Comparison of ENCODE assay signal across 27 cellular contexts in genomic region chr1:1321477-1321876, GRCh38. TPM values are rescaled to one million over a fixed set of nuclear protein-coding genes. Genes with fewer than 3 reads are reported as not detected.
A peak's percentile ranks its signal among the peaks of the same experiment; 100 is the strongest.
DNase-seq lines count a peak whose midpoint lies in the region; ATAC-seq and TF ChIP-seq lines count a peak whose summit lies in the region.
"Had no signal": no experiment of that assay in that cellular context is flagged by ENCODE, and none has a peak within 500 bp of the region (broad histone marks: within the 10 kb centered on the region; RNA-seq: fewer than 3 reads in every experiment).

No MANE protein-coding gene starts in this region.

- peaks cover 85% of the 10 kb centered on the region for H4K20me1 ChIP-seq in BLaER1
- H4K20me1 ChIP-seq in DND-41 (ENCODE audit: insufficient read depth, low read length): peaks cover 75% of the 10 kb centered on the region

- H3K36me3 ChIP-seq in BLaER1: peaks cover 66% of the 10 kb centered on the region
- peaks cover 55% of the 10 kb centered on the region for H3K36me3 ChIP-seq in DND-41 (ENCODE audit: insufficient read depth, low read length)
- H3K36me3 ChIP-seq in adipocyte (ENCODE audit: control insufficient read depth, insufficient read depth, low read length, severe bottlenecking): peaks cover 15% of the 10 kb centered on the region

- no peaks in the 10 kb centered on the region for H3K36me3 Mint-ChIP-seq in neural crest cell (ENCODE audit: low read depth)
- H3K36me3 Mint-ChIP-seq in stimulated activated memory B cell treated with anti-CD40 and anti-IgM and Interleukin-4, amounts not matched to agents 10 μg/mL and 1 μg/mL and 100 μg/mL, for 72 hours: peaks cover 20% of the 10 kb centered on the region

- no peak for TF ChIP-seq CTCF in DND-41 (IDR thresholded peaks at IDR 0.05; ENCODE audit: borderline replicate concordance, extremely low read depth, low read length, poor library complexity, severe bottlenecking)
- TF ChIP-seq CTCF in neural crest cell (conservative IDR thresholded peaks at IDR 0.05): no peak
- TF ChIP-seq CTCF in omental fat pad (IDR thresholded peaks at IDR 0.05): no peak

- H3K4me3 ChIP-seq in BLaER1 (no peak overlapping the region), DND-41 (ENCODE audit: low read depth in 1 of 2, low read length in 2 of 2) (no peak overlapping the region), adipocyte (ENCODE audit: low read length) (no peak overlapping the region)
- H3K4me3 ChIP-seq: pancreas, upper lobe of right lung had no signal

- H3K9me3 Mint-ChIP-seq in neural crest cell: no peaks in the 10 kb centered on the region
- no peaks in the 10 kb centered on the region for H3K9me3 Mint-ChIP-seq in stimulated activated memory B cell treated with anti-CD40 and anti-IgM and Interleukin-4, amounts not matched to agents 10 μg/mL and 1 μg/mL and 100 μg/mL, for 72 hours
- H3K9me3 Mint-ChIP-seq: activated naive CD8-positive, alpha-beta T cell treated with anti-CD3 and anti-CD28 coated beads, Interleukin-2, amount 10 ng/mL, durations not matched to agents 7 days and 5 days; activated T-helper 17 cell treated with anti-CD3 and anti-CD28 coated beads, Interleukin-2, amount 50 U/mL, for 72 hours; central memory CD8-positive, alpha-beta T cell; stimulated activated naive B cell treated with anti-CD40 and anti-IgM and Interleukin-4, amounts not matched to agents 10 μg/mL and 1 μg/mL and 100 μg/mL, for 72 hours had no signal

- H3K9ac ChIP-seq in BLaER1: peak overlapping the region; percentile 53; the same call in 1 of the 2 replicates
- peak overlapping the region; percentile 21; the same call in 1 of the 2 replicates for H3K9ac ChIP-seq in DND-41 (ENCODE audit: low read depth, low read length)
- peak overlapping the region; percentile 39 for H3K9ac ChIP-seq in adipocyte (ENCODE audit: low read length)

- no peaks in the 10 kb centered on the region for H3K27me3 Mint-ChIP-seq in neural crest cell (ENCODE audit: low read depth)
- no peaks in the 10 kb centered on the region for H3K27me3 Mint-ChIP-seq in stimulated activated memory B cell treated with anti-CD40 and anti-IgM and Interleukin-4, amounts not matched to agents 10 μg/mL and 1 μg/mL and 100 μg/mL, for 72 hours
- H3K27me3 Mint-ChIP-seq: activated naive CD8-positive, alpha-beta T cell treated with anti-CD3 and anti-CD28 coated beads, Interleukin-2, amount 10 ng/mL, durations not matched to agents 7 days and 5 days; activated T-helper 17 cell treated with anti-CD3 and anti-CD28 coated beads, Interleukin-2, amount 50 U/mL, for 72 hours; central memory CD8-positive, alpha-beta T cell; stimulated activated naive B cell treated with anti-CD40 and anti-IgM and Interleukin-4, amounts not matched to agents 10 μg/mL and 1 μg/mL and 100 μg/mL, for 72 hours had no signal

- H2AFZ ChIP-seq in DND-41 (ENCODE audit: low read depth, low read length): no peak overlapping the region

- H3K27ac ChIP-seq in BLaER1 (no peak overlapping the region), DND-41 (ENCODE audit: low read length) (no peak overlapping the region)
- H3K27ac ChIP-seq: pancreas, upper lobe of right lung had no signal

- no peak overlapping the region for H3K27ac Mint-ChIP-seq in neural crest cell (ENCODE audit: unreplicated experiment)
- no peak overlapping the region for H3K27ac Mint-ChIP-seq in stimulated activated memory B cell treated with anti-CD40 and anti-IgM and Interleukin-4, amounts not matched to agents 10 μg/mL and 1 μg/mL and 100 μg/mL, for 72 hours

- H3K79me2 ChIP-seq in DND-41 (ENCODE audit: insufficient read depth, low read length): peaks cover 85% of the 10 kb centered on the region

- H3K4me1 ChIP-seq in BLaER1: peaks cover 37% of the 10 kb centered on the region
- H3K4me1 ChIP-seq in DND-41 (ENCODE audit: insufficient read depth, low read length): peaks cover 50% of the 10 kb centered on the region
- peaks cover 44% of the 10 kb centered on the region for H3K4me1 ChIP-seq in adipocyte (ENCODE audit: control insufficient read depth, insufficient read depth, low read length)

- H3K4me3 Mint-ChIP-seq in neural crest cell: peak overlapping the region; percentile 59
- no peak overlapping the region for H3K4me3 Mint-ChIP-seq in stimulated activated memory B cell treated with anti-CD40 and anti-IgM and Interleukin-4, amounts not matched to agents 10 μg/mL and 1 μg/mL and 100 μg/mL, for 72 hours

- H3K4me2 ChIP-seq in BLaER1: no peak overlapping the region
- H3K4me2 ChIP-seq in DND-41 (ENCODE audit: insufficient read depth, low read length): peak overlapping the region; percentile 50

- DNase-seq in DND-41 (no peak), adipocyte (ENCODE audit: low read depth) (no peak), neural crest cell (ENCODE audit: low read depth, low spot score) (no peak), T-helper 9 cell (no peak), omental fat pad (ENCODE audit: low spot score) (no peak), cortex of kidney (lab: John Stamatoyannopoulos, UW) (no peak)
- DNase-seq: activated CD8-positive, alpha-beta memory T cell treated with anti-CD3 and anti-CD28 coated beads, Interleukin-2, amount 50 U/mL, for 4 hours; activated naive CD8-positive, alpha-beta T cell treated with anti-CD3 and anti-CD28 coated beads, Interleukin-2, amount 10 ng/mL, durations not matched to agents 7 days and 5 days; C1 segment of cervical spinal cord; islet precursor cell; left ventricle myocardium superior; NCI-H1105; NCI-H1930; NCI-H524 treated with DMSO at 0.1 percent for 48 hours; NK-92 treated with Interleukin-12 subunit alpha and Interleukin-12 subunit beta, amount 100 ng/mL, for 24 hours; pancreas; right cardiac atrium; SIG-M5; stimulated activated CD4-positive, alpha-beta T cell treated with anti-CD3 and anti-CD28 coated beads, Interleukin-4, amount 100 ng/mL, for 4 hours; stimulated activated naive B cell treated with anti-CD40 and anti-IgM and Interleukin-4, amounts not matched to agents 10 μg/mL and 1 μg/mL and 100 μg/mL, for 72 hours; SW 1271; upper lobe of right lung had no signal

- ATAC-seq in DND-41 (ENCODE audit: insufficient read depth, low read depth): no peak
- no peak for ATAC-seq in stimulated activated memory B cell treated with anti-CD40 and anti-IgM and Interleukin-4, amounts not matched to agents 10 μg/mL and 1 μg/mL and 100 μg/mL, for 72 hours
- no peak for ATAC-seq in omental fat pad (ENCODE audit: low FRiP score)
- ATAC-seq: activated T-helper 17 cell treated with anti-CD3 and anti-CD28 coated beads, Interleukin-2, amount 50 U/mL, for 72 hours; left ventricle myocardium superior; pancreas; right cardiac atrium; stimulated activated naive B cell treated with anti-CD40 and anti-IgM and Interleukin-4, amounts not matched to agents 10 μg/mL and 1 μg/mL and 100 μg/mL, for 72 hours; upper lobe of right lung had no signal

- H3K27me3 ChIP-seq in BLaER1 (no peaks in the 10 kb centered on the region), DND-41 (ENCODE audit: insufficient read depth, low read length, poor library complexity) (no peaks in the 10 kb centered on the region), adipocyte (replicated peaks; ENCODE audit: control insufficient read depth, insufficient read depth, low read length) (no peaks in the 10 kb centered on the region)
- H3K27me3 ChIP-seq: pancreas, upper lobe of right lung had no signal

- H3K4me1 Mint-ChIP-seq in neural crest cell: peaks cover 14% of the 10 kb centered on the region
- peaks cover 44% of the 10 kb centered on the region for H3K4me1 Mint-ChIP-seq in stimulated activated memory B cell treated with anti-CD40 and anti-IgM and Interleukin-4, amounts not matched to agents 10 μg/mL and 1 μg/mL and 100 μg/mL, for 72 hours

- H3K9me3 ChIP-seq in BLaER1 (no peaks in the 10 kb centered on the region), DND-41 (ENCODE audit: insufficient read depth, low read length, severe bottlenecking) (no peaks in the 10 kb centered on the region), adipocyte (ENCODE audit: control insufficient read depth, low read length) (no peaks in the 10 kb centered on the region)
- H3K9me3 ChIP-seq: pancreas, upper lobe of right lung had no signal

RNA-seq across cellular contexts. Expression of gene INTS11, which starts 3.0 kb away (rescaled TPM):
- total RNA-seq in neural crest cell: 137 and 160 TPM in 2 replicates
- total RNA-seq in omental fat pad: 100 to 1,000 TPM in 1 of 4 donors, 10 to 100 TPM in 3; 71.9 to 103 (median 86.2) TPM

RNA-seq across cellular contexts. Expression of gene CPTP, which starts 3.1 kb away (rescaled TPM):
- total RNA-seq in neural crest cell (18.9 and 19.8 TPM in 2 replicates), omental fat pad (10 to 100 TPM in 2 of 4 donors, 1 to 10 TPM in 2; 8.5 to 18.6 (median 11.5) TPM)

RNA-seq across cellular contexts. Expression of gene TAS1R3, which starts 9.6 kb away (rescaled TPM):
- total RNA-seq in neural crest cell: 0.64 and 0.68 TPM in 2 replicates
- under 1 TPM; 0.12 to 0.32 (median 0.16) TPM for total RNA-seq in omental fat pad
- total RNA-seq: MCF 10A had no signal

RNA-seq across cellular contexts. Expression of gene PUSL1, which starts 13.1 kb away (rescaled TPM):
- 26.3 and 27.9 TPM in 2 replicates for total RNA-seq in neural crest cell
- total RNA-seq in omental fat pad: 10 to 100 TPM; 15.7 to 26.0 (median 17.5) TPM

RNA-seq across cellular contexts. Expression of gene ACAP3, which starts 13.7 kb away (rescaled TPM):
- 111 and 124 TPM in 2 replicates for total RNA-seq in neural crest cell
- 10 to 100 TPM; 19.2 to 41.8 (median 38.1) TPM for total RNA-seq in omental fat pad
